In the genomic region with DNA sequence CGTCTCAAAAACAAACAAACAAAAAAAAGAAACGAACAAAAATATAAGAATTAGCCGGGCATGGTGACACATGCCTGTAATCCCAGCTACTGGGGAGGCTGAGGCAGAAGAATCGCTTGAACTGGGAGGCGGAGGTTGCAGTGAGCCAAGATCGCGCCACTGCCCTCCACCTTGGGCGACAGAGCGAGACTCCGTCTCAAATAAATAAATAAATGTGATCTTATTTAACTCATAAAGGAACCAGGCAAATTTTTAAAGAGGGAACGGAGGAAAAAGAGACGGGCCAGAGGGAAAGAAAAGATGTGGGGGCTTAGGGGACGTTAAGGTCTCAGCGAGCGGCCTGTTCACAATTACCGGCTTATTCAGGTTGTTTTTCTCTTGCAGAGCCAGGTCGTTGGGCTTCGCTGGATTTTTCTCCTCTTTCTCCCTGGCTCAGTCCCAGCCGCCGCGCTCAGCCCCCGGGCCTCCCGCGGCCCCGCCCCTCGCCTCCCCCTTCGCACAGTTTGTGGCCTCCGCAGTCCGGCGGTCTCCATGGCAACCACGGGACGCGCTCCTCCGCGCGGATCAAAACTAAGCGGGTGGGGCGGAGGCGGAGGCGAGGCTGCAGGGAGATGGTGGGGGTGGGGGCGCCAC, we compare ENCODE assay signal across 1 cellular context.
TF ChIP-seq lines count a peak whose summit lies in the region.

No MANE protein-coding gene starts in this region.

TF ChIP-seq in HepG2, 621 proteins besides CTCF, POLR2A, EP300 and RAD21 (continued from another document):
- TF ChIP-seq GZF1 (CRISPR knock-in tag; IDR thresholded peaks at IDR 0.05) (no peak), ZNF746 (CRISPR knock-in tag; IDR thresholded peaks at IDR 0.05) (no peak), FOXK1 (CRISPR knock-in tag; IDR thresholded peaks at IDR 0.05; ENCODE audit: borderline replicate concordance, low read depth) (no peak), SMYD3 (CRISPR knock-in tag; IDR thresholded peaks at IDR 0.05) (no peak), ZNF136 (CRISPR knock-in tag; IDR thresholded peaks at IDR 0.05; ENCODE audit: low read depth) (no peak), ONECUT2 (CRISPR knock-in tag; IDR thresholded peaks at IDR 0.05) (no peak), MEIS2 (CRISPR knock-in tag; IDR thresholded peaks at IDR 0.05) (no peak), ASH2L (IDR thresholded peaks at IDR 0.05; ENCODE audit: insufficient read length, low read depth, low read length) (no peak), MIXL1 (CRISPR knock-in tag; IDR thresholded peaks at IDR 0.05) (no peak), ZSCAN9 (CRISPR knock-in tag; IDR thresholded peaks at IDR 0.05; ENCODE audit: borderline replicate concordance) (no peak), GABPB1 (CRISPR knock-in tag; IDR thresholded peaks at IDR 0.05) (peak; percentile 50; the same call in 1 of the 2 replicates), HDAC1 (CRISPR knock-in tag; IDR thresholded peaks at IDR 0.05) (peak; percentile 57; the same call in 1 of the 2 replicates), TBX2 (CRISPR knock-in tag; IDR thresholded peaks at IDR 0.05; ENCODE audit: borderline replicate concordance) (no peak; the same call in 1 of the 2 replicates), KDM5A (IDR thresholded peaks at IDR 0.05; ENCODE audit: borderline replicate concordance, low read length) (no peak), KLF11 (CRISPR knock-in tag; IDR thresholded peaks at IDR 0.05) (no peak), ZNF17 (CRISPR knock-in tag; IDR thresholded peaks at IDR 0.05) (no peak)
- TF ChIP-seq, protein P1, sequence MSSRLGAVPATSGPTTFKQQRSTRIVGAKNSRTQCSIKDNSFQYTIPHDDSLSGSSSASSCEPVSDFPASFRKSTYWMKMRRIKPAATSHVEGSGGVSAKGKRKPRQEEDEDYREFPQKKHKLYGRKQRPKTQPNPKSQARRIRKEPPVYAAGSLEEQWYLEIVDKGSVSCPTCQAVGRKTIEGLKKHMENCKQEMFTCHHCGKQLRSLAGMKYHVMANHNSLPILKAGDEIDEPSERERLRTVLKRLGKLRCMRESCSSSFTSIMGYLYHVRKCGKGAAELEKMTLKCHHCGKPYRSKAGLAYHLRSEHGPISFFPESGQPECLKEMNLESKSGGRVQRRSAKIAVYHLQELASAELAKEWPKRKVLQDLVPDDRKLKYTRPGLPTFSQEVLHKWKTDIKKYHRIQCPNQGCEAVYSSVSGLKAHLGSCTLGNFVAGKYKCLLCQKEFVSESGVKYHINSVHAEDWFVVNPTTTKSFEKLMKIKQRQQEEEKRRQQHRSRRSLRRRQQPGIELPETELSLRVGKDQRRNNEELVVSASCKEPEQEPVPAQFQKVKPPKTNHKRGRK (CRISPR knock-in tag; IDR thresholded peaks at IDR 0.05), result no peak
- TF ChIP-seq, protein P2, sequence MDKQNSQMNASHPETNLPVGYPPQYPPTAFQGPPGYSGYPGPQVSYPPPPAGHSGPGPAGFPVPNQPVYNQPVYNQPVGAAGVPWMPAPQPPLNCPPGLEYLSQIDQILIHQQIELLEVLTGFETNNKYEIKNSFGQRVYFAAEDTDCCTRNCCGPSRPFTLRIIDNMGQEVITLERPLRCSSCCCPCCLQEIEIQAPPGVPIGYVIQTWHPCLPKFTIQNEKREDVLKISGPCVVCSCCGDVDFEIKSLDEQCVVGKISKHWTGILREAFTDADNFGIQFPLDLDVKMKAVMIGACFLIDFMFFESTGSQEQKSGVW (CRISPR knock-in tag; IDR thresholded peaks at IDR 0.05; ENCODE audit: borderline replicate concordance), result no peak
- TF ChIP-seq, protein P3, sequence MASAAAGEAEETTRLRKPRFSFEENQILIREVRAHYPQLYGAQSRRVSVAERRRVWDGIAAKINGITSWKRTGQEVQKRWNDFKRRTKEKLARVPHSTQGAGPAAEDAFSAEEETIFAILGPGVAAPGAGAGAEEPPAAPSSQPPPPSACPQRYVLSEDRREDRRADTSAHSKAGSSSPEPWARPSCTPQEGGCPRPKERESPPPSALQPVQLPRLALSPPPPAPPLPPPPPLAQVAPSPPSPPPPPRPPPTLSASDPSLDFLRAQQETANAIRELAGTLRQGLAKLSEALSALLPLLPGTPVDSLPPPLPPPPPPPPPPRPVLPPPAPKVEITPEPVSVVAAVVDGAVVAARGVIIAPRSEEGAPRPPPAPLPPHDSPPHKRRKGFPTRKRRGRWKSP (CRISPR knock-in tag; IDR thresholded peaks at IDR 0.05), result 0 out of 2 replicates have a peak, but pooled peaks have one; percentile 29
- TF ChIP-seq, protein P4, sequence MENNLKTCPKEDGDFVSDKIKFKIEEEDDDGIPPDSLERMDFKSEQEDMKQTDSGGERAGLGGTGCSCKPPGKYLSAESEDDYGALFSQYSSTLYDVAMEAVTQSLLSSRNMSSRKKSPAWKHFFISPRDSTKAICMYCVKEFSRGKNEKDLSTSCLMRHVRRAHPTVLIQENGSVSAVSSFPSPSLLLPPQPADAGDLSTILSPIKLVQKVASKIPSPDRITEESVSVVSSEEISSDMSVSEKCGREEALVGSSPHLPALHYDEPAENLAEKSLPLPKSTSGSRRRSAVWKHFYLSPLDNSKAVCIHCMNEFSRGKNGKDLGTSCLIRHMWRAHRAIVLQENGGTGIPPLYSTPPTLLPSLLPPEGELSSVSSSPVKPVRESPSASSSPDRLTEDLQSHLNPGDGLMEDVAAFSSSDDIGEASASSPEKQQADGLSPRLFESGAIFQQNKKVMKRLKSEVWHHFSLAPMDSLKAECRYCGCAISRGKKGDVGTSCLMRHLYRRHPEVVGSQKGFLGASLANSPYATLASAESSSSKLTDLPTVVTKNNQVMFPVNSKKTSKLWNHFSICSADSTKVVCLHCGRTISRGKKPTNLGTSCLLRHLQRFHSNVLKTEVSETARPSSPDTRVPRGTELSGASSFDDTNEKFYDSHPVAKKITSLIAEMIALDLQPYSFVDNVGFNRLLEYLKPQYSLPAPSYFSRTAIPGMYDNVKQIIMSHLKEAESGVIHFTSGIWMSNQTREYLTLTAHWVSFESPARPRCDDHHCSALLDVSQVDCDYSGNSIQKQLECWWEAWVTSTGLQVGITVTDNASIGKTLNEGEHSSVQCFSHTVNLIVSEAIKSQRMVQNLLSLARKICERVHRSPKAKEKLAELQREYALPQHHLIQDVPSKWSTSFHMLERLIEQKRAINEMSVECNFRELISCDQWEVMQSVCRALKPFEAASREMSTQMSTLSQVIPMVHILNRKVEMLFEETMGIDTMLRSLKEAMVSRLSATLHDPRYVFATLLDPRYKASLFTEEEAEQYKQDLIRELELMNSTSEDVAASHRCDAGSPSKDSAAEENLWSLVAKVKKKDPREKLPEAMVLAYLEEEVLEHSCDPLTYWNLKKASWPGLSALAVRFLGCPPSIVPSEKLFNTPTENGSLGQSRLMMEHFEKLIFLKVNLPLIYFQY (CRISPR knock-in tag; IDR thresholded peaks at IDR 0.05; ENCODE audit: borderline replicate concordance), result no peak
TF ChIP-seq in HepG2: peak in this region for 52.
